Comparison of ENCODE assay signal across 1 cellular context in the genomic region with DNA sequence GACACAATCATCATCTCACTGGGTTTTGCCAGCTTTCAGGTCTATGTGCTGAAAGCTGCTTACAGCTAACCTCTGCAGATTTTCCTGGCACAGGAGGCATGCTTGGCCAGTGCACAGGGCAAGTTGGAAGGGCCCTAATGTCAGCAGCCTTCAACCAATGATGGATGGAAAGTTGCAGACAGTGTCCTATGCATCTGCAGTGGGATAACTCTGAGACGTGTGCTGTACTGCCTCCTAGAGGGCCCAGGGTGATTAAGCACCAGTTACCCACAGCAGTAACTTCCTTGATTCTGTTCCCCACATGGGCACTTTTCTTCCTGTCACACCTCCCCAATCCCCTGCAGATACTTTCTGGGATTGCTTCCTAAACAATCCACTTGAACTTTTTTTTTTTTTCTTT.
TF ChIP-seq lines count a peak whose summit lies in the region.

No MANE protein-coding gene starts in this region.

TF ChIP-seq in HepG2, 621 proteins besides CTCF, POLR2A, EP300 and RAD21 (continued from another document):
- TF ChIP-seq, protein P1, sequence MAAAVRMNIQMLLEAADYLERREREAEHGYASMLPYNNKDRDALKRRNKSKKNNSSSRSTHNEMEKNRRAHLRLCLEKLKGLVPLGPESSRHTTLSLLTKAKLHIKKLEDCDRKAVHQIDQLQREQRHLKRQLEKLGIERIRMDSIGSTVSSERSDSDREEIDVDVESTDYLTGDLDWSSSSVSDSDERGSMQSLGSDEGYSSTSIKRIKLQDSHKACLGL (CRISPR knock-in tag; IDR thresholded peaks at IDR 0.05), result 0 out of 2 replicates have a peak, but pooled peaks have one; percentile 21
- TF ChIP-seq TEAD3 (CRISPR knock-in tag; optimal IDR thresholded peaks at IDR 0.05; ENCODE audit: borderline replicate concordance), result peak; percentile 35
- TF ChIP-seq, protein P2, sequence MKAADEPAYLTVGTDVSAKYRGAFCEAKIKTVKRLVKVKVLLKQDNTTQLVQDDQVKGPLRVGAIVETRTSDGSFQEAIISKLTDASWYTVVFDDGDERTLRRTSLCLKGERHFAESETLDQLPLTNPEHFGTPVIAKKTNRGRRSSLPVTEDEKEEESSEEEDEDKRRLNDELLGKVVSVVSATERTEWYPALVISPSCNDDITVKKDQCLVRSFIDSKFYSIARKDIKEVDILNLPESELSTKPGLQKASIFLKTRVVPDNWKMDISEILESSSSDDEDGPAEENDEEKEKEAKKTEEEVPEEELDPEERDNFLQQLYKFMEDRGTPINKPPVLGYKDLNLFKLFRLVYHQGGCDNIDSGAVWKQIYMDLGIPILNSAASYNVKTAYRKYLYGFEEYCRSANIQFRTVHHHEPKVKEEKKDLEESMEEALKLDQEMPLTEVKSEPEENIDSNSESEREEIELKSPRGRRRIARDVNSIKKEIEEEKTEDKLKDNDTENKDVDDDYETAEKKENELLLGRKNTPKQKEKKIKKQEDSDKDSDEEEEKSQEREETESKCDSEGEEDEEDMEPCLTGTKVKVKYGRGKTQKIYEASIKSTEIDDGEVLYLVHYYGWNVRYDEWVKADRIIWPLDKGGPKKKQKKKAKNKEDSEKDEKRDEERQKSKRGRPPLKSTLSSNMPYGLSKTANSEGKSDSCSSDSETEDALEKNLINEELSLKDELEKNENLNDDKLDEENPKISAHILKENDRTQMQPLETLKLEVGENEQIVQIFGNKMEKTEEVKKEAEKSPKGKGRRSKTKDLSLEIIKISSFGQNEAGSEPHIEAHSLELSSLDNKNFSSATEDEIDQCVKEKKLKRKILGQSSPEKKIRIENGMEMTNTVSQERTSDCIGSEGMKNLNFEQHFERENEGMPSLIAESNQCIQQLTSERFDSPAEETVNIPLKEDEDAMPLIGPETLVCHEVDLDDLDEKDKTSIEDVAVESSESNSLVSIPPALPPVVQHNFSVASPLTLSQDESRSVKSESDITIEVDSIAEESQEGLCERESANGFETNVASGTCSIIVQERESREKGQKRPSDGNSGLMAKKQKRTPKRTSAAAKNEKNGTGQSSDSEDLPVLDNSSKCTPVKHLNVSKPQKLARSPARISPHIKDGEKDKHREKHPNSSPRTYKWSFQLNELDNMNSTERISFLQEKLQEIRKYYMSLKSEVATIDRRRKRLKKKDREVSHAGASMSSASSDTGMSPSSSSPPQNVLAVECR (CRISPR knock-in tag; IDR thresholded peaks at IDR 0.05; ENCODE audit: borderline replicate concordance), result peak; percentile 19; the same call in 1 of the 2 replicates
- TF ChIP-seq STAG1 (CRISPR knock-in tag; IDR thresholded peaks at IDR 0.05), result peak; percentile 87
- TF ChIP-seq ELF3 (CRISPR knock-in tag; IDR thresholded peaks at IDR 0.05), result peak; percentile 57; the same call in 1 of the 2 replicates
- TF ChIP-seq, protein P3, sequence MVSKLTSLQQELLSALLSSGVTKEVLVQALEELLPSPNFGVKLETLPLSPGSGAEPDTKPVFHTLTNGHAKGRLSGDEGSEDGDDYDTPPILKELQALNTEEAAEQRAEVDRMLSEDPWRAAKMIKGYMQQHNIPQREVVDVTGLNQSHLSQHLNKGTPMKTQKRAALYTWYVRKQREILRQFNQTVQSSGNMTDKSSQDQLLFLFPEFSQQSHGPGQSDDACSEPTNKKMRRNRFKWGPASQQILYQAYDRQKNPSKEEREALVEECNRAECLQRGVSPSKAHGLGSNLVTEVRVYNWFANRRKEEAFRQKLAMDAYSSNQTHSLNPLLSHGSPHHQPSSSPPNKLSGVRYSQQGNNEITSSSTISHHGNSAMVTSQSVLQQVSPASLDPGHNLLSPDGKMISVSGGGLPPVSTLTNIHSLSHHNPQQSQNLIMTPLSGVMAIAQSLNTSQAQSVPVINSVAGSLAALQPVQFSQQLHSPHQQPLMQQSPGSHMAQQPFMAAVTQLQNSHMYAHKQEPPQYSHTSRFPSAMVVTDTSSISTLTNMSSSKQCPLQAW (CRISPR knock-in tag; IDR thresholded peaks at IDR 0.05), result 0 out of 2 replicates have a peak, but pooled peaks have one; percentile 30
- TF ChIP-seq, protein P4, sequence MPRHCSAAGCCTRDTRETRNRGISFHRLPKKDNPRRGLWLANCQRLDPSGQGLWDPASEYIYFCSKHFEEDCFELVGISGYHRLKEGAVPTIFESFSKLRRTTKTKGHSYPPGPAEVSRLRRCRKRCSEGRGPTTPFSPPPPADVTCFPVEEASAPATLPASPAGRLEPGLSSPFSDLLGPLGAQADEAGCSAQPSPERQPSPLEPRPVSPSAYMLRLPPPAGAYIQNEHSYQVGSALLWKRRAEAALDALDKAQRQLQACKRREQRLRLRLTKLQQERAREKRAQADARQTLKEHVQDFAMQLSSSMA (CRISPR knock-in tag; IDR thresholded peaks at IDR 0.05), result no peak
- TF ChIP-seq MBD4 (IDR thresholded peaks at IDR 0.05; ENCODE audit: borderline replicate concordance, low read length), result no peak
- TF ChIP-seq, protein P5, sequence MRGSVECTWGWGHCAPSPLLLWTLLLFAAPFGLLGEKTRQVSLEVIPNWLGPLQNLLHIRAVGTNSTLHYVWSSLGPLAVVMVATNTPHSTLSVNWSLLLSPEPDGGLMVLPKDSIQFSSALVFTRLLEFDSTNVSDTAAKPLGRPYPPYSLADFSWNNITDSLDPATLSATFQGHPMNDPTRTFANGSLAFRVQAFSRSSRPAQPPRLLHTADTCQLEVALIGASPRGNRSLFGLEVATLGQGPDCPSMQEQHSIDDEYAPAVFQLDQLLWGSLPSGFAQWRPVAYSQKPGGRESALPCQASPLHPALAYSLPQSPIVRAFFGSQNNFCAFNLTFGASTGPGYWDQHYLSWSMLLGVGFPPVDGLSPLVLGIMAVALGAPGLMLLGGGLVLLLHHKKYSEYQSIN (CRISPR knock-in tag; IDR thresholded peaks at IDR 0.05; ENCODE audit: borderline replicate concordance), result no peak
- peak; percentile 59; the same call in 1 of the 2 replicates for TF ChIP-seq SMC3 (IDR thresholded peaks at IDR 0.05; ENCODE audit: low read length)
TF ChIP-seq in HepG2: peak in this region for 9.
